Comparison of ENCODE assay signal across 13 cellular contexts in the genomic region with DNA sequence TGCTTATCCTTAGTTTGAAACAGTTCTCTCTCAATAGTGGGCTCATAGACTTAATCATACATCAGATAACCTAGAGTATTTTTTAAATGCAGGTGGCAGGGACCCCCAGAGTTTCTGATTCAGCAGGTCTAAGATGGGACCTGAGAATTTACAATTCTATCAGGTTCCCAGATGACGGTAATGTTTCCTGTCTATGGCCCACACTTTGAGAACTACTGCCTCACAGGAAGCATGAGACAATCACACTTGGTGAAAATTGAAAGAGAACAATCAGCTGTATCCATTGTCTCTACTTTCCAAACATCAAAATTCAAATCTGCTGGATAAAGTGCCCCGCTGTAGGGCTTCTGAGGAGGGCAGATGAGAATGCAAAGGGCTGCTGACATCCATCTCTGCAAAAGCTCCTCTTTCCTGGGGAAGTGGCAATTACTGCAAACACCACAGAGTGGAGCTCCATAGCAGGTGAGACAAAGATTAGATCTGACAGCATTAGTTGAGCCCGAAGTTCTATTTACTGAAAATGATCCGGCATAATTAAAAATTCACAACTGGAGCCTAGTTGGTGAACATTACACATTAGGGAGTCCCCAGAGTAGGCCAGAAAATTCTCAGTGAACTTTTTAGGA.
DNase-seq lines count a peak whose midpoint lies in the region; ATAC-seq and TF ChIP-seq lines count a peak whose summit lies in the region.
"Had no signal": no experiment of that assay in that cellular context is flagged by ENCODE, and none has a peak within 500 bp of the region (broad histone marks: within the 10 kb centered on the region; RNA-seq: fewer than 3 reads in every experiment).

No MANE protein-coding gene starts in this region.

- no peak overlapping the region for H3K4me3 ChIP-seq in HEK293 (ENCODE audit: low read depth, low read length)
- peak overlapping the region; percentile 8 for H3K4me3 ChIP-seq in naive thymus-derived CD4-positive, alpha-beta T cell (ENCODE audit: low read length)
- H3K4me3 ChIP-seq: dorsolateral prefrontal cortex, sigmoid colon had no signal

- H3K27ac ChIP-seq in HEK293 (ENCODE audit: extremely low read depth, low read depth, low read length), result no peak overlapping the region
- no peak overlapping the region for H3K27ac ChIP-seq in naive thymus-derived CD4-positive, alpha-beta T cell (ENCODE audit: low read depth, low read length)
- H3K27ac ChIP-seq: dorsolateral prefrontal cortex, sigmoid colon had no signal

- H3K36me3 Mint-ChIP-seq in activated T-helper 17 cell treated with anti-CD3 and anti-CD28 coated beads, Interleukin-2, amount 50 U/mL, for 72 hours (ENCODE audit: low read depth), result no peaks in the 10 kb centered on the region
- H3K36me3 Mint-ChIP-seq in naive thymus-derived CD4-positive, alpha-beta T cell, result peaks cover 0 to 5% (median 0%) of the 10 kb centered on the region in 5 donors

- H3K27me3 Mint-ChIP-seq in activated T-helper 17 cell treated with anti-CD3 and anti-CD28 coated beads, Interleukin-2, amount 50 U/mL, for 72 hours, result no peaks in the 10 kb centered on the region
- H3K27me3 Mint-ChIP-seq in naive thymus-derived CD4-positive, alpha-beta T cell, result peaks cover 0 to 6% (median 0%) of the 10 kb centered on the region in 5 donors
- H3K27me3 Mint-ChIP-seq: activated naive CD8-positive, alpha-beta T cell treated with anti-CD3 and anti-CD28 coated beads, Interleukin-2, amount 10 ng/mL, durations not matched to agents 7 days and 5 days had no signal

- peaks cover under 1% of the 10 kb centered on the region; the same call in 1 of the 2 replicates for H3K4me1 ChIP-seq in HEK293 (ENCODE audit: control insufficient read depth, insufficient read depth, low read length)
- peaks cover 0 to 6% of the 10 kb centered on the region in 2 donors for H3K4me1 ChIP-seq in naive thymus-derived CD4-positive, alpha-beta T cell (ENCODE audit: control insufficient read depth in 2 of 2, insufficient read depth in 2 of 2, low read length in 2 of 2)
- H3K4me1 ChIP-seq: sigmoid colon had no signal

- H3K4me1 Mint-ChIP-seq in activated T-helper 17 cell treated with anti-CD3 and anti-CD28 coated beads, Interleukin-2, amount 50 U/mL, for 72 hours, result peaks cover 6% of the 10 kb centered on the region
- H3K4me1 Mint-ChIP-seq in naive thymus-derived CD4-positive, alpha-beta T cell, result peaks cover 0 to 8% (median 3%) of the 10 kb centered on the region in 7 donors

- no peaks in the 10 kb centered on the region for H3K27me3 ChIP-seq in naive thymus-derived CD4-positive, alpha-beta T cell (ENCODE audit: control insufficient read depth in 2 of 2, insufficient read depth in 2 of 2, low read length in 2 of 2)
- H3K27me3 ChIP-seq: sigmoid colon had no signal

- CTCF ChIA-PET in HEK293 (lab: Yijun Ruan, JAX), result interaction anchor here (0.6 to 0.7 kb wide), 2 partner anchors 281 to 752 kb away, joined by 3 read pairs; no protein-coding TSS in a partner anchor
- CTCF ChIA-PET in naive thymus-derived CD4-positive, alpha-beta T cell (lab: Charles Lee), result no interaction called here

- DNase-seq in ELF-1 (ENCODE audit: low read depth, low spot score) (peak; percentile 46), NCI-H1092 (lab: John Stamatoyannopoulos, UW) (no peak), COLO668 (lab: John Stamatoyannopoulos, UW; ENCODE audit: unreplicated experiment) (no peak), EL (no peak), HCEC 1CT (no peak)
- no peak for DNase-seq in naive thymus-derived CD4-positive, alpha-beta T cell
- DNase-seq: activated CD4-positive, alpha-beta T cell treated with anti-CD3 and anti-CD28 coated beads, Interleukin-2, amount 50 U/mL, for 1 hour; activated naive CD8-positive, alpha-beta T cell treated with anti-CD3 and anti-CD28 coated beads, Interleukin-2, amount 10 ng/mL, durations not matched to agents 7 days and 5 days; dorsolateral prefrontal cortex; sigmoid colon; SK-N-SH had no signal

- no peaks in the 10 kb centered on the region for H3K36me3 ChIP-seq in HEK293 (ENCODE audit: control insufficient read depth in 2 of 2, insufficient read depth in 1 of 2, low read length in 2 of 2)
- no peaks in the 10 kb centered on the region for H3K36me3 ChIP-seq in naive thymus-derived CD4-positive, alpha-beta T cell (ENCODE audit: control insufficient read depth in 2 of 3, insufficient read depth in 3 of 3, low read length in 3 of 3)
- H3K36me3 ChIP-seq: sigmoid colon had no signal

- ATAC-seq in activated T-helper 17 cell treated with anti-CD3 and anti-CD28 coated beads, Interleukin-2, amount 50 U/mL, for 72 hours (replicated peaks), result no peak
- ATAC-seq in naive thymus-derived CD4-positive, alpha-beta T cell, result no peak

- peaks cover 3% of the 10 kb centered on the region; the same call in 1 of the 2 replicates for H3K9me3 ChIP-seq in HEK293 (ENCODE audit: control insufficient read depth, insufficient read depth, low read depth, low read length)
- no peaks in the 10 kb centered on the region for H3K9me3 ChIP-seq in naive thymus-derived CD4-positive, alpha-beta T cell (ENCODE audit: control insufficient read depth in 2 of 3, low read length in 3 of 3)
- H3K9me3 ChIP-seq: sigmoid colon, SK-N-SH had no signal

- POLR2A ChIA-PET in HEK293 (lab: Yijun Ruan, JAX), result no interaction called here
- POLR2A ChIA-PET in naive thymus-derived CD4-positive, alpha-beta T cell (lab: Charles Lee), result no interaction called here

- H3K4me3 Mint-ChIP-seq in activated T-helper 17 cell treated with anti-CD3 and anti-CD28 coated beads, Interleukin-2, amount 50 U/mL, for 72 hours, result peak overlapping the region; percentile 31
- H3K4me3 Mint-ChIP-seq in naive thymus-derived CD4-positive, alpha-beta T cell, result peak overlapping the region in 2 of 10 donors; percentile 6 to 52
- H3K4me3 Mint-ChIP-seq: activated naive CD8-positive, alpha-beta T cell treated with anti-CD3 and anti-CD28 coated beads, Interleukin-2, amount 10 ng/mL, durations not matched to agents 7 days and 5 days had no signal

- H3K9me3 Mint-ChIP-seq in activated T-helper 17 cell treated with anti-CD3 and anti-CD28 coated beads, Interleukin-2, amount 50 U/mL, for 72 hours, result peaks cover 7% of the 10 kb centered on the region
- H3K9me3 Mint-ChIP-seq in naive thymus-derived CD4-positive, alpha-beta T cell, result peaks cover 0 to 15% (median 6%) of the 10 kb centered on the region in 11 donors

- TF ChIP-seq CTCF in HEK293 (tag by site-specific recombination; IDR thresholded peaks at IDR 0.05), result 0 out of 2 replicates have a peak, but pooled peaks have one; percentile 9

- no peak overlapping the region for H3K27ac Mint-ChIP-seq in activated T-helper 17 cell treated with anti-CD3 and anti-CD28 coated beads, Interleukin-2, amount 50 U/mL, for 72 hours
- H3K27ac Mint-ChIP-seq in naive thymus-derived CD4-positive, alpha-beta T cell, result peak overlapping the region in 1 of 9 donors; percentile 17
- H3K27ac Mint-ChIP-seq: activated naive CD8-positive, alpha-beta T cell treated with anti-CD3 and anti-CD28 coated beads, Interleukin-2, amount 10 ng/mL, durations not matched to agents 7 days and 5 days had no signal

- intact Hi-C loops in naive thymus-derived CD4-positive, alpha-beta T cell (cut with micrococcal nuclease), result no loop called here

TF ChIP-seq in HEK293, 187 proteins besides CTCF, POLR2A, EP300 and RAD21:
- TF ChIP-seq, protein P1, sequence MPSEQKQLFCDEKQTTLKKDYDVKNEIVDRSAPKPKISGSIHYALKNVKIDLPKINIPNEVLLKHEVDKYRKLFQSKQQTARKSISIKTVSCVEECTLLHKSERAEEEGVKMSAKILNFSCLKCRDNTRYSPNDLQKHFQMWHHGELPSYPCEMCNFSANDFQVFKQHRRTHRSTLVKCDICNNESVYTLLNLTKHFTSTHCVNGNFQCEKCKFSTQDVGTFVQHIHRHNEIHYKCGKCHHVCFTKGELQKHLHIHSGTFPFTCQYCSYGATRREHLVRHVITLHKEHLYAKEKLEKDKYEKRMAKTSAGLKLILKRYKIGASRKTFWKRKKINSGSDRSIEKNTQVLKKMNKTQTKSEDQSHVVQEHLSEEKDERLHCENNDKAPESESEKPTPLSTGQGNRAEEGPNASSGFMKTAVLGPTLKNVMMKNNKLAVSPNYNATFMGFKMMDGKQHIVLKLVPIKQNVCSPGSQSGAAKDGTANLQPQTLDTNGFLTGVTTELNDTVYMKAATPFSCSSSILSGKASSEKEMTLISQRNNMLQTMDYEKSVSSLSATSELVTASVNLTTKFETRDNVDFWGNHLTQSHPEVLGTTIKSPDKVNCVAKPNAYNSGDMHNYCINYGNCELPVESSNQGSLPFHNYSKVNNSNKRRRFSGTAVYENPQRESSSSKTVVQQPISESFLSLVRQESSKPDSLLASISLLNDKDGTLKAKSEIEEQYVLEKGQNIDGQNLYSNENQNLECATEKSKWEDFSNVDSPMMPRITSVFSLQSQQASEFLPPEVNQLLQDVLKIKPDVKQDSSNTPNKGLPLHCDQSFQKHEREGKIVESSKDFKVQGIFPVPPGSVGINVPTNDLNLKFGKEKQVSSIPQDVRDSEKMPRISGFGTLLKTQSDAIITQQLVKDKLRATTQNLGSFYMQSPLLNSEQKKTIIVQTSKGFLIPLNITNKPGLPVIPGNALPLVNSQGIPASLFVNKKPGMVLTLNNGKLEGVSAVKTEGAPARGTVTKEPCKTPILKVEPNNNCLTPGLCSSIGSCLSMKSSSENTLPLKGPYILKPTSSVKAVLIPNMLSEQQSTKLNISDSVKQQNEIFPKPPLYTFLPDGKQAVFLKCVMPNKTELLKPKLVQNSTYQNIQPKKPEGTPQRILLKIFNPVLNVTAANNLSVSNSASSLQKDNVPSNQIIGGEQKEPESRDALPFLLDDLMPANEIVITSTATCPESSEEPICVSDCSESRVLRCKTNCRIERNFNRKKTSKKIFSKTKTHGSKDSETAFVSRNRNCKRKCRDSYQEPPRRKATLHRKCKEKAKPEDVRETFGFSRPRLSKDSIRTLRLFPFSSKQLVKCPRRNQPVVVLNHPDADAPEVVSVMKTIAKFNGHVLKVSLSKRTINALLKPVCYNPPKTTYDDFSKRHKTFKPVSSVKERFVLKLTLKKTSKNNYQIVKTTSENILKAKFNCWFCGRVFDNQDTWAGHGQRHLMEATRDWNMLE (tag by site-specific recombination; conservative IDR thresholded peaks at IDR 0.05; ENCODE audit: low read depth), result no peak
- TF ChIP-seq KLF9 (tag by site-specific recombination; IDR thresholded peaks at IDR 0.05; ENCODE audit: low read depth), result no peak
- TF ChIP-seq ZNF423 (tag by site-specific recombination; IDR thresholded peaks at IDR 0.05), result no peak
- TF ChIP-seq ZNF19 (tag by site-specific recombination; IDR thresholded peaks at IDR 0.05; ENCODE audit: low read depth), result no peak
